In the genomic region with DNA sequence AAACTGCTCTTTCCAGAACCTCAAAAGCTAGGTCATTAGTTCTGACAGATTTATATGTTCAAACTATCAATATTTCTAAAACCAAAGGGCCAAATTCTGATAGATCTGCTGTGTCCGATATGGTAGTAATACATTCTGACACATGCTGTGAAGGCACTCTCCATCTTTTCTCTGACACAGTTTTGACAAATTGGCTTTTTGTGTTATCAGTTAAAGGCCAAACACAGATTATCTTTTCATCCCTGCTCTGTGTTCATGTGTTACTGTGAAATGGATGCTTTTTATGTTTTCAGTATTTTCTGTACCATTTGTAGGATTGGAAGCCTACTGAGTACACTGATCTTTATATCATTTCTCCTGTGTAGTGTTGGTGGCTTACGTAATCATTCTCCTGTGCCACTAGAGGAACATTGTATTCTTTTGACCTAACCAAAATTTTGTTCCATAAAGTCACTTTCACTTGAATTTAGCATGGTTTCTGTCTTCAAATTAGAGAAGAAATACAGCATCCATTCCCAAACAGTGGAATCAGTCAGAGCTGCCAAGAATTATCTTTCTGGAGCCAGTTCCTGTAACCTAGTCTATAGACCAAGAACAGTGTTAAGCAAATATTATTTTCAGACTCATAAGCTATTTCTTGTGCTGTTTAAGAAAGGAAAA, we compare ENCODE assay signal across 21 cellular contexts.
DNase-seq lines count a peak whose midpoint lies in the region; ATAC-seq, FAIRE-seq and TF ChIP-seq lines count a peak whose summit lies in the region.
"Had no signal": no experiment of that assay in that cellular context is flagged by ENCODE, and none has a peak within 500 bp of the region (broad histone marks: within the 10 kb centered on the region; RNA-seq: fewer than 3 reads in every experiment).

No MANE protein-coding gene starts in this region.

- no peaks in the 10 kb centered on the region for H3K9me3 ChIP-seq in adipocyte (ENCODE audit: control insufficient read depth, low read length)
- H3K9me3 ChIP-seq in neural cell (ENCODE audit: low read length) = no peaks in the 10 kb centered on the region

- peak; percentile 78 for FAIRE-seq in H54 (lab: Jason Lieb, UNC)
- FAIRE-seq: A204.1 had no signal

- no peaks in the 10 kb centered on the region for H3K9me3 Mint-ChIP-seq in T-cell
- H3K9me3 Mint-ChIP-seq in activated T-cell treated with anti-CD3 and anti-CD28 coated beads, Interleukin-2, amount 50 U/mL, for 4 hours = no peaks in the 10 kb centered on the region

- H3K36me3 ChIP-seq in adipocyte (ENCODE audit: control insufficient read depth, insufficient read depth, low read length, severe bottlenecking) (peaks cover 2% of the 10 kb centered on the region), neural cell (ENCODE audit: insufficient read depth, low read length) (no peaks in the 10 kb centered on the region)

- POLR2A ChIA-PET in T-cell (lab: Charles Lee) = no interaction called here

- DNase-seq in H54 (ENCODE audit: insufficient read length, low spot score) (no peak), adipocyte (ENCODE audit: low read depth) (peak; percentile 54), fibroblast of the aortic adventitia (ENCODE audit: low read depth) (peak; percentile 51), T-cell (no peak)
- DNase-seq in stimulated activated naive CD8-positive, alpha-beta T cell treated with anti-CD3 and anti-CD28 coated beads, Interleukin-15, Interleukin-2, amounts not matched to agents 100 U/mL and 50 U/mL, for 24 hours = no peak
- DNase-seq in activated T-cell treated with anti-CD3 and anti-CD28 coated beads, Interleukin-2, amount 50 U/mL, for 4 hours = no peak
- DNase-seq: COR-L47, DMS153, EL, GOT3, Karpas-422, MM.1S, NCI-H1105, NCI-H187 treated with DMSO at 0.1 percent for 48 hours, NCI-H446 treated with DMSO at 0.1 percent for 48 hours, NCI-H774, PC-9 had no signal

- H3K27me3 ChIP-seq in adipocyte (replicated peaks; ENCODE audit: control insufficient read depth, insufficient read depth, low read length) (no peaks in the 10 kb centered on the region), neural cell (ENCODE audit: insufficient read depth, low read depth, low read length) (no peaks in the 10 kb centered on the region)

- no peaks in the 10 kb centered on the region for H4K20me1 ChIP-seq in neural cell (ENCODE audit: insufficient read depth)

- no peak overlapping the region for H2AFZ ChIP-seq in neural cell (ENCODE audit: low read depth, low read length)
- H2AFZ ChIP-seq: PC-9 had no signal

- no peak overlapping the region for H3K4me3 Mint-ChIP-seq in T-cell
- no peak overlapping the region for H3K4me3 Mint-ChIP-seq in activated T-cell treated with anti-CD3 and anti-CD28 coated beads, Interleukin-2, amount 50 U/mL, for 4 hours
- H3K4me3 Mint-ChIP-seq: CD14-positive monocyte had no signal

- ATAC-seq in GM19351 (IDR thresholded peaks at IDR 0.05; ENCODE audit: unreplicated experiment) (no peak), T-cell (replicated peaks in 1 of 4) (no peak)
- ATAC-seq in stimulated activated naive CD8-positive, alpha-beta T cell treated with anti-CD3 and anti-CD28 coated beads, Interleukin-15, Interleukin-2, amounts not matched to agents 100 U/mL and 50 U/mL, for 24 hours = no peak
- no peak for ATAC-seq in activated T-cell treated with anti-CD3 and anti-CD28 coated beads, Interleukin-2, amount 50 U/mL, for 4 hours

- CTCF ChIA-PET in T-cell (lab: Charles Lee) = no interaction called here

- no peaks in the 10 kb centered on the region for H3K9me2 ChIP-seq in neural cell (ENCODE audit: insufficient read depth, low read length)

- TF ChIP-seq RAD21 in neural cell (conservative IDR thresholded peaks at IDR 0.05) = no peak

- no peak for TF ChIP-seq POLR2A in H54 (IDR thresholded peaks at IDR 0.05; ENCODE audit: low read depth, low read length)

- H3K4me1 ChIP-seq in adipocyte (ENCODE audit: control insufficient read depth, insufficient read depth, low read length) = peaks cover 27% of the 10 kb centered on the region

- no peaks in the 10 kb centered on the region for H3F3A ChIP-seq in neural cell (ENCODE audit: insufficient read depth, low read length, poor library complexity, severe bottlenecking)

- H3K4me3 ChIP-seq in adipocyte (ENCODE audit: low read length) = peak overlapping the region; percentile 43
- no peak overlapping the region for H3K4me3 ChIP-seq in fibroblast of the aortic adventitia (ENCODE audit: low read depth, low read length)
- no peak overlapping the region for H3K4me3 ChIP-seq in neural cell (ENCODE audit: low read length)
- H3K4me3 ChIP-seq: PC-9 had no signal

- TF ChIP-seq CTCF in fibroblast of the aortic adventitia (IDR thresholded peaks at IDR 0.05; ENCODE audit: insufficient read depth, low read length) (no peak), neural cell (IDR thresholded peaks at IDR 0.05; ENCODE audit: poor library complexity, severe bottlenecking) (no peak)

- no peak overlapping the region for H3K27ac Mint-ChIP-seq in T-cell
- H3K27ac Mint-ChIP-seq: CD14-positive monocyte had no signal

- H3K36me3 Mint-ChIP-seq in T-cell = no peaks in the 10 kb centered on the region
- no peaks in the 10 kb centered on the region for H3K36me3 Mint-ChIP-seq in activated T-cell treated with anti-CD3 and anti-CD28 coated beads, Interleukin-2, amount 50 U/mL, for 4 hours (ENCODE audit: insufficient read depth)
- H3K36me3 Mint-ChIP-seq: CD14-positive monocyte had no signal

- H3K4me1 Mint-ChIP-seq in T-cell = no peaks in the 10 kb centered on the region
- H3K4me1 Mint-ChIP-seq in activated T-cell treated with anti-CD3 and anti-CD28 coated beads, Interleukin-2, amount 50 U/mL, for 4 hours (ENCODE audit: low read depth) = no peaks in the 10 kb centered on the region
- H3K4me1 Mint-ChIP-seq: CD14-positive monocyte had no signal

- no peak for TF ChIP-seq EP300 in neural cell (conservative IDR thresholded peaks at IDR 0.05; ENCODE audit: poor library complexity, severe bottlenecking)

- no peak overlapping the region for H3K9ac ChIP-seq in adipocyte (ENCODE audit: low read length)
- H3K9ac ChIP-seq in neural cell (ENCODE audit: low read length) = no peak overlapping the region

- no peaks in the 10 kb centered on the region for H3K27me3 Mint-ChIP-seq in T-cell
- H3K27me3 Mint-ChIP-seq in activated T-cell treated with anti-CD3 and anti-CD28 coated beads, Interleukin-2, amount 50 U/mL, for 4 hours (ENCODE audit: low read depth) = no peaks in the 10 kb centered on the region

- no peak overlapping the region for H3K27ac ChIP-seq in neural cell (ENCODE audit: low read length)
- H3K27ac ChIP-seq: PC-9 had no signal

- H3K79me2 ChIP-seq in neural cell (replicated peaks; ENCODE audit: insufficient read depth, low read length) = peaks cover 26% of the 10 kb centered on the region

- no peak overlapping the region for H3K4me2 ChIP-seq in neural cell (ENCODE audit: low read length)
- H3K4me2 ChIP-seq: PC-9 had no signal

TF ChIP-seq in neural cell, 6 proteins besides CTCF, POLR2A, EP300 and RAD21:
- TF ChIP-seq TAF1 (IDR thresholded peaks at IDR 0.05; ENCODE audit: low read depth) (no peak), POLR2AphosphoS5 (IDR thresholded peaks at IDR 0.05) (peak; percentile 74)

Comparison
In these comparisons a context has a peak if more than half of its experiments do, and no peak if none do; other contexts are left out.
1. DNase-seq: peak in adipocyte (single experiment) and fibroblast of the aortic adventitia (single experiment); none in H54 (single experiment), T-cell (0 of 34), stimulated activated naive CD8-positive, alpha-beta T cell treated with anti-CD3 and anti-CD28 coated beads, Interleukin-15, Interleukin-2, amounts not matched to agents 100 U/mL and 50 U/mL, for 24 hours (single experiment) and activated T-cell treated with anti-CD3 and anti-CD28 coated beads, Interleukin-2, amount 50 U/mL, for 4 hours (single experiment).